1 cellular context compared by ENCODE assay signal in genomic region chr18:9137168-9138066, GRCh38.
TF ChIP-seq lines count a peak whose summit lies in the region.

No MANE protein-coding gene starts in this region.

TF ChIP-seq in HepG2, 621 proteins besides CTCF, POLR2A, EP300 and RAD21 (continued from another document):
- peak; percentile 17; the same call in 1 of the 2 replicates for TF ChIP-seq PRDM10 (CRISPR knock-in tag; IDR thresholded peaks at IDR 0.05; ENCODE audit: low read depth)
- TF ChIP-seq TOPORS (CRISPR knock-in tag; IDR thresholded peaks at IDR 0.05): no peak
- TF ChIP-seq ZNF280B (CRISPR knock-in tag; IDR thresholded peaks at IDR 0.05; ENCODE audit: borderline replicate concordance): no peak
- TF ChIP-seq SAP130 (CRISPR knock-in tag; IDR thresholded peaks at IDR 0.05; ENCODE audit: low read depth): 0 out of 2 replicates have a peak, but pooled peaks have one; percentile 47
- peak; percentile 83 for TF ChIP-seq YY1 (IDR thresholded peaks at IDR 0.05; ENCODE audit: insufficient read depth, insufficient replicate concordance, low read depth, low read length)
- TF ChIP-seq ZBTB21 (CRISPR knock-in tag; IDR thresholded peaks at IDR 0.05): peak; percentile 34; the same call in 1 of the 2 replicates
- TF ChIP-seq HNRNPLL (IDR thresholded peaks at IDR 0.05; ENCODE audit: low read depth, low read length, poor library complexity, severe bottlenecking): peak; percentile 13
- TF ChIP-seq ZBTB33 (CRISPR knock-in tag; IDR thresholded peaks at IDR 0.05): no peak
- no peak for TF ChIP-seq ZNF143 (CRISPR knock-in tag; IDR thresholded peaks at IDR 0.05)
- peak; percentile 40 for TF ChIP-seq TEAD3 (CRISPR knock-in tag; optimal IDR thresholded peaks at IDR 0.05; ENCODE audit: borderline replicate concordance)
- TF ChIP-seq ZNF792 (CRISPR knock-in tag; IDR thresholded peaks at IDR 0.05): no peak
- 0 out of 2 replicates have a peak, but pooled peaks have one; percentile 54 for TF ChIP-seq ZNF784 (CRISPR knock-in tag; IDR thresholded peaks at IDR 0.05; ENCODE audit: borderline replicate concordance)
- peak; percentile 10; the same call in 1 of the 2 replicates for TF ChIP-seq ZNF639 (CRISPR knock-in tag; conservative IDR thresholded peaks at IDR 0.05)
- no peak for TF ChIP-seq MED8 (CRISPR knock-in tag; IDR thresholded peaks at IDR 0.05; ENCODE audit: insufficient replicate concordance)
- peak; percentile 53 for TF ChIP-seq ZBTB14 (CRISPR knock-in tag; IDR thresholded peaks at IDR 0.05)
- peak; percentile 25; the same call in 1 of the 2 replicates for TF ChIP-seq KDM5A (IDR thresholded peaks at IDR 0.05; ENCODE audit: borderline replicate concordance, low read length)
- no peak for TF ChIP-seq ZBTB3 (CRISPR knock-in tag; IDR thresholded peaks at IDR 0.05; ENCODE audit: borderline replicate concordance, low read depth)
- 0 out of 2 replicates have a peak, but pooled peaks have one; percentile 65 for TF ChIP-seq ZFP82 (CRISPR knock-in tag; IDR thresholded peaks at IDR 0.05; ENCODE audit: borderline replicate concordance)
- TF ChIP-seq ZNF350 (CRISPR knock-in tag; IDR thresholded peaks at IDR 0.05; ENCODE audit: borderline replicate concordance, low read depth): no peak
- peak; percentile 50; the same call in 1 of the 2 replicates for TF ChIP-seq KDM4B (CRISPR knock-in tag; IDR thresholded peaks at IDR 0.05)
- no peak for TF ChIP-seq ZNF615 (CRISPR knock-in tag; IDR thresholded peaks at IDR 0.05; ENCODE audit: borderline replicate concordance)
- TF ChIP-seq ZNF773 (CRISPR knock-in tag; IDR thresholded peaks at IDR 0.05; ENCODE audit: borderline replicate concordance): no peak
- 0 out of 2 replicates have a peak, but pooled peaks have one; percentile 20 for TF ChIP-seq ZNF670 (CRISPR knock-in tag; IDR thresholded peaks at IDR 0.05; ENCODE audit: borderline replicate concordance)
- TF ChIP-seq PLRG1 (conservative IDR thresholded peaks at IDR 0.05): no peak
- TF ChIP-seq REXO4 (CRISPR knock-in tag; IDR thresholded peaks at IDR 0.05; ENCODE audit: borderline replicate concordance): no peak
- TF ChIP-seq ZNF609 (CRISPR knock-in tag; IDR thresholded peaks at IDR 0.05; ENCODE audit: borderline replicate concordance): peak; percentile 41; the same call in 1 of the 2 replicates
- TF ChIP-seq AKNA (CRISPR knock-in tag; IDR thresholded peaks at IDR 0.05; ENCODE audit: borderline replicate concordance): no peak
- 0 out of 2 replicates have a peak, but pooled peaks have one; percentile 29 for TF ChIP-seq BHLHE40 (IDR thresholded peaks at IDR 0.05; ENCODE audit: low read length)
